22 cellular contexts compared by ENCODE assay signal in the genomic region with DNA sequence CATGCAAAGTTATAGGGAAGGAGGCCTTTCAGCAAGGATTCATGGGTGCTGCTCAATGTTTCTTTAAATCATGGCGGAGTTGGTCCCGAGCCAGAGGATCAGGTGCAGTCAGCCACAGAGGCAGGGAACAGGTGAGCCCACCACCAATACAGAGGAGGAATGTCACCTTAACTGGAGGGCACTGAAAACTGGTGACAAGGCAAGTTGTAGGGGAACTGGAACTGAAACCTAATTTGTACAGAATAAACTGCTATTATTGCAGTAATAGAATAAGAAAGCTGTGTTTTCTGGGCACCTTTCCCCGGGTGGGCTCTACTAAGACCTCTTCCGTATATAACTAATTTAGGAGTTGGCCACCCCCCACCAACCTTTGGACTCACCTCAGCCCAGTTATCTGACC.
"Had no signal": no experiment of that assay in that cellular context is flagged by ENCODE, and none has a peak within 500 bp of the region (broad histone marks: within the 10 kb centered on the region; RNA-seq: fewer than 3 reads in every experiment).

No MANE protein-coding gene starts in this region.

- ATAC-seq: effector memory CD8-positive, alpha-beta T cell; gastrocnemius medialis; heart right ventricle; naive thymus-derived CD4-positive, alpha-beta T cell; right cardiac atrium had no signal

- DNase-seq: effector memory CD8-positive, alpha-beta T cell; gastrocnemius medialis; heart right ventricle; hypothalamus; kidney glomerular epithelial cell; mesendoderm; naive thymus-derived CD4-positive, alpha-beta T cell; nucleus accumbens; ovary; right cardiac atrium; small intestine; stimulated activated CD4-positive, alpha-beta T cell treated with anti-CD3 and anti-CD28 coated beads, Interleukin-12 subunit alpha, Interleukin-12 subunit beta, amount 100 ng/mL, for 4 hours; stimulated activated naive CD4-positive, alpha-beta T cell; stomach; substantia nigra; uterus had no signal

- H3K27ac Mint-ChIP-seq: dendritic cell treated with granulocyte-macrophage colony-stimulating factor and Interleukin-4, amounts not matched to agents 40 ng/mL and 50 ng/mL, for 4 days; effector memory CD8-positive, alpha-beta T cell; naive thymus-derived CD4-positive, alpha-beta T cell; type B pancreatic cell had no signal

- H3K4me3 ChIP-seq: esophagus muscularis mucosa, gastrocnemius medialis, heart right ventricle, ovary, stomach, thoracic aorta, uterus had no signal

- H3K27me3 Mint-ChIP-seq: type B pancreatic cell had no signal

- H3K4me1 ChIP-seq: gastrocnemius medialis, stomach, uterus had no signal

- H3K4me3 Mint-ChIP-seq: dendritic cell treated with granulocyte-macrophage colony-stimulating factor and Interleukin-4, amounts not matched to agents 40 ng/mL and 50 ng/mL, for 4 days; effector memory CD8-positive, alpha-beta T cell; naive thymus-derived CD4-positive, alpha-beta T cell; neural crest cell; type B pancreatic cell had no signal

- H3K36me3 Mint-ChIP-seq: naive thymus-derived CD4-positive, alpha-beta T cell had no signal

- H3K27me3 ChIP-seq: esophagus muscularis mucosa, gastrocnemius medialis, ovary, stomach, uterus had no signal

- H3K9me3 Mint-ChIP-seq: dendritic cell treated with granulocyte-macrophage colony-stimulating factor and Interleukin-4, amounts not matched to agents 40 ng/mL and 50 ng/mL, for 4 days; effector memory CD8-positive, alpha-beta T cell; neural crest cell; type B pancreatic cell had no signal

- H3K27ac ChIP-seq: epithelial cell of prostate, esophagus muscularis mucosa, gastrocnemius medialis, heart right ventricle, ovary, stomach, thoracic aorta, uterus had no signal

- H3K36me3 ChIP-seq: esophagus muscularis mucosa, gastrocnemius medialis, heart right ventricle, ovary, stomach, thoracic aorta, uterus had no signal

- H3K9me3 ChIP-seq: esophagus muscularis mucosa, gastrocnemius medialis, heart right ventricle, ovary, stomach, thoracic aorta, uterus had no signal

- H3K4me1 Mint-ChIP-seq: naive thymus-derived CD4-positive, alpha-beta T cell had no signal
